11 cellular contexts compared by ENCODE assay signal in genomic region chr15:85404922-85405293, GRCh38. TPM values are rescaled to one million over a fixed set of nuclear protein-coding genes. Genes with fewer than 3 reads are reported as not detected.
A peak's percentile ranks its signal among the peaks of the same experiment; 100 is the strongest.
DNase-seq lines count a peak whose midpoint lies in the region; ATAC-seq and TF ChIP-seq lines count a peak whose summit lies in the region.
"Had no signal": no experiment of that assay in that cellular context is flagged by ENCODE, and none has a peak within 500 bp of the region (broad histone marks: within the 10 kb centered on the region; RNA-seq: fewer than 3 reads in every experiment).

No MANE protein-coding gene starts in this region.

- H3K4me1 ChIP-seq in CD8-positive, alpha-beta memory T cell (ENCODE audit: insufficient read depth, low read length) = peaks cover 57% of the 10 kb centered on the region
- H3K4me1 ChIP-seq in neural progenitor cell = peaks cover 52% of the 10 kb centered on the region

- POLR2A ChIA-PET in CD8-positive, alpha-beta memory T cell (lab: Charles Lee) = interaction anchor here (0.6 to 1.6 kb wide), 2 partner anchors 24 to 424 kb away, joined by 4 to 15 read pairs; partner anchors contain the start of gene AKAP13

- CTCF ChIA-PET in CD8-positive, alpha-beta memory T cell (lab: Charles Lee) = interaction anchor here (1.1 to 2.5 kb wide), 7 partner anchors 9 to 108 kb away, joined by 3 to 14 read pairs (median 4); partner anchors contain the start of gene AKAP13

- H3K36me3 Mint-ChIP-seq in CD8-positive, alpha-beta memory T cell = peaks cover 0 to 2% (median 0%) of the 10 kb centered on the region in 3 donors
- H3K36me3 Mint-ChIP-seq in dendritic cell treated with granulocyte-macrophage colony-stimulating factor and Interleukin-4, amounts not matched to agents 40 ng/mL and 50 ng/mL, for 4 days (ENCODE audit: low read depth) = no peaks in the 10 kb centered on the region
- peaks cover 23% of the 10 kb centered on the region for H3K36me3 Mint-ChIP-seq in neural progenitor cell

- H3K4me3 ChIP-seq in CD8-positive, alpha-beta memory T cell (ENCODE audit: low read length) = no peak overlapping the region
- no peak overlapping the region for H3K4me3 ChIP-seq in neural progenitor cell

- H4K20me1 ChIP-seq in neural progenitor cell (ENCODE audit: low read depth) = peaks cover 67% of the 10 kb centered on the region

- H3K27ac Mint-ChIP-seq in CD8-positive, alpha-beta memory T cell = peak overlapping the region in 6 of 8 donors; percentile 26 to 79 (median 44)
- H3K27ac Mint-ChIP-seq in dendritic cell treated with granulocyte-macrophage colony-stimulating factor and Interleukin-4, amounts not matched to agents 40 ng/mL and 50 ng/mL, for 4 days = peak overlapping the region; percentile 45
- H3K27ac Mint-ChIP-seq in neural progenitor cell = peak overlapping the region; percentile 67

- intact Hi-C loops in dendritic cell treated with granulocyte-macrophage colony-stimulating factor and Interleukin-4, amounts not matched to agents 40 ng/mL and 50 ng/mL, for 4 days (cut with micrococcal nuclease) = no loop called here

- H3K27me3 Mint-ChIP-seq in CD8-positive, alpha-beta memory T cell = no peaks in the 10 kb centered on the region
- no peaks in the 10 kb centered on the region for H3K27me3 Mint-ChIP-seq in dendritic cell treated with granulocyte-macrophage colony-stimulating factor and Interleukin-4, amounts not matched to agents 40 ng/mL and 50 ng/mL, for 4 days
- peaks cover 3% of the 10 kb centered on the region for H3K27me3 Mint-ChIP-seq in neural progenitor cell (ENCODE audit: insufficient read depth, low read depth)

- H3K27ac ChIP-seq in CD8-positive, alpha-beta memory T cell (ENCODE audit: low read depth, low read length) = no peak overlapping the region
- peak overlapping the region; percentile 82 for H3K27ac ChIP-seq in neural progenitor cell

- TF ChIP-seq CTCF in neural progenitor cell (IDR thresholded peaks at IDR 0.05) = no peak

- DNase-seq in CD8-positive, alpha-beta memory T cell = no peak
- peak; percentile 72 for DNase-seq in M059J (ENCODE audit: low read depth)
- peak; percentile 14 for DNase-seq in neural progenitor cell (ENCODE audit: low spot score)
- DNase-seq in GM19238 (ENCODE audit: insufficient read length, low spot score) = no peak
- no peak for DNase-seq in stimulated activated CD4-positive, alpha-beta T cell treated with anti-CD3 and anti-CD28 coated beads, Interleukin-1b, Interleukin-23, amount 100 ng/mL, for 48 hours
- DNase-seq: NCI-H1930; stimulated activated CD4-positive, alpha-beta T cell treated with anti-CD3 and anti-CD28 coated beads, Interleukin-12 subunit alpha, Interleukin-12 subunit beta, amount 100 ng/mL, for 4 hours; T-helper 9 cell had no signal

- peaks cover 100% of the 10 kb centered on the region for H3K79me2 ChIP-seq in neural progenitor cell (ENCODE audit: low read depth)

- peaks cover 71 to 90% (median 85%) of the 10 kb centered on the region in 3 donors for H3K4me1 Mint-ChIP-seq in CD8-positive, alpha-beta memory T cell
- peaks cover 56% of the 10 kb centered on the region for H3K4me1 Mint-ChIP-seq in dendritic cell treated with granulocyte-macrophage colony-stimulating factor and Interleukin-4, amounts not matched to agents 40 ng/mL and 50 ng/mL, for 4 days (ENCODE audit: low read depth)
- peaks cover 28% of the 10 kb centered on the region for H3K4me1 Mint-ChIP-seq in neural progenitor cell

- no peaks in the 10 kb centered on the region for H3K36me3 ChIP-seq in CD8-positive, alpha-beta memory T cell (ENCODE audit: insufficient read depth, low read length)
- H3K36me3 ChIP-seq in neural progenitor cell = no peaks in the 10 kb centered on the region

- no peaks in the 10 kb centered on the region for H3K9me3 Mint-ChIP-seq in CD8-positive, alpha-beta memory T cell
- no peaks in the 10 kb centered on the region for H3K9me3 Mint-ChIP-seq in dendritic cell treated with granulocyte-macrophage colony-stimulating factor and Interleukin-4, amounts not matched to agents 40 ng/mL and 50 ng/mL, for 4 days
- peaks cover 25% of the 10 kb centered on the region for H3K9me3 Mint-ChIP-seq in neural progenitor cell

- peak overlapping the region; percentile 52 for H3K4me2 ChIP-seq in neural progenitor cell

- no peaks in the 10 kb centered on the region for H3K27me3 ChIP-seq in CD8-positive, alpha-beta memory T cell (ENCODE audit: insufficient read depth, low read length, poor library complexity, severe bottlenecking)
- H3K27me3 ChIP-seq in neural progenitor cell = no peaks in the 10 kb centered on the region

- no peak overlapping the region for H3K4me3 Mint-ChIP-seq in CD8-positive, alpha-beta memory T cell
- no peak overlapping the region for H3K4me3 Mint-ChIP-seq in dendritic cell treated with granulocyte-macrophage colony-stimulating factor and Interleukin-4, amounts not matched to agents 40 ng/mL and 50 ng/mL, for 4 days
- no peak overlapping the region for H3K4me3 Mint-ChIP-seq in neural progenitor cell

- H3K9ac ChIP-seq in neural progenitor cell = no peak overlapping the region

- H3F3A ChIP-seq in neural progenitor cell (ENCODE audit: low read depth) = peaks cover 15% of the 10 kb centered on the region

- H2AFZ ChIP-seq in neural progenitor cell (replicated peaks) = no peak overlapping the region

- no peaks in the 10 kb centered on the region for H3K9me3 ChIP-seq in CD8-positive, alpha-beta memory T cell (ENCODE audit: low read length)
- H3K9me3 ChIP-seq in neural progenitor cell (ENCODE audit: low read depth) = no peaks in the 10 kb centered on the region

- no peak for ATAC-seq in HG03442 (IDR thresholded peaks at IDR 0.05; ENCODE audit: unreplicated experiment)
- no peak for ATAC-seq in GM21367 (IDR thresholded peaks at IDR 0.05; ENCODE audit: unreplicated experiment)

RNA-seq across cellular contexts. Expression of gene AKAP13, which starts 24.5 kb away (rescaled TPM):
- total RNA-seq in CD8-positive, alpha-beta memory T cell = 100 to 1,000 TPM; 109 to 113 TPM
- 234 TPM for polyA plus RNA-seq in CD8-positive, alpha-beta memory T cell
- 22.7 and 42.8 TPM in 2 replicates for total RNA-seq in M059J (2014; rRNA removed; shearing (Covaris generic))
- 69.0 and 73.8 TPM in 2 replicates for total RNA-seq in neural progenitor cell (ENCODE audit: low replicate concordance)

Comparison
In these comparisons a context has a peak if more than half of its experiments do, and no peak if none do; other contexts are left out.
1. DNase-seq: peak in M059J (single experiment) and neural progenitor cell (single experiment); none in CD8-positive, alpha-beta memory T cell (0 of 5), GM19238 (single experiment) and stimulated activated CD4-positive, alpha-beta T cell treated with anti-CD3 and anti-CD28 coated beads, Interleukin-1b, Interleukin-23, amount 100 ng/mL, for 48 hours (single experiment).
2. Peak in every context shown above with its lines, with median percentiles within 50 percentile points of each other: H3K27ac Mint-ChIP-seq.